Comparison of ENCODE assay signal across 8 cellular contexts in the genomic region with DNA sequence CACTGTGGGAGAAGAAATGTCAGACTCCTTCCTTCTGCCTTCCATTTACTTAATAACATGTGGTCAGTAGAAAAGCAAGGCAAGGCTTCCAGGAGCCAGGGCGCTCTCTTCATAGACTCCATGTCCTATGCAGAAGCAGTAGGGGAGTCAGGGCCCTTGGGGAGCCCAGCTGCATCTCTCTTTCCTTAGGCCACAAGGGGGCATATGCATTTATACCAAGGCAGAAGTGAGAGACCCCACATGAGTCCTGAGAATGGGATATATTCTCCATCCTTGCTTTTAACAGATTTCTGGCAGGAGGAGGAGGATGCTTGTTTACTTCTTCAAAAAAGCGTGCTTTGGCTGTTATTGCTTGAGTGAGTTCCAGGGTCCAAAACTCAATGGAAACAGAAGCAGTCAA.
DNase-seq lines count a peak whose midpoint lies in the region; ATAC-seq and TF ChIP-seq lines count a peak whose summit lies in the region.

No MANE protein-coding gene starts in this region.

- H3K79me2 ChIP-seq in KMS-11 (ENCODE audit: insufficient read depth, low read depth) = no peaks in the 10 kb centered on the region

- H3K36me3 ChIP-seq in KMS-11 (ENCODE audit: insufficient read depth) (no peaks in the 10 kb centered on the region), stomach (peaks cover 0 to under 1% (median 0%) of the 10 kb centered on the region in 4 donors)

- intact Hi-C loops in stomach (cut with DNase I; ENCODE audit: low total_unique reads) = no loop called here

- H3K27me3 ChIP-seq in KMS-11 (ENCODE audit: insufficient read depth, low read depth) (no peaks in the 10 kb centered on the region), stomach (no peaks in the 10 kb centered on the region)

- TF ChIP-seq EP300 in stomach (IDR thresholded peaks at IDR 0.05) = no peak

- H3K4me2 ChIP-seq in KMS-11 = no peak overlapping the region

- H3K9ac ChIP-seq in KMS-11 = no peak overlapping the region

- no peak for DNase-seq in AG04449 (ENCODE audit: low read depth, low spot score)
- peak; percentile 18 for DNase-seq in activated naive CD4-positive, alpha-beta T cell treated with anti-CD3 and anti-CD28 coated beads, Interleukin-2, amount 50 U/mL, for 16 hours
- peak; percentile 60 for DNase-seq in iPS-NIHi11 (ENCODE audit: low spot score)
- DNase-seq in stomach = no peak
- DNase-seq in NCI-H2196 (lab: John Stamatoyannopoulos, UW; ENCODE audit: unreplicated experiment) = no peak

- H3K9me3 ChIP-seq in stomach = no peaks in the 10 kb centered on the region

- no peak overlapping the region for H3K27ac ChIP-seq in KMS-11
- H3K27ac ChIP-seq in stomach = no peak overlapping the region

- WGBS in stomach, 5 donors = 75 to 86% (median 78%) methylated on average over 2 of the region's 2 CpGs

- TF ChIP-seq POLR2A in stomach (IDR thresholded peaks at IDR 0.05) = no peak

- peak; percentile 4 for TF ChIP-seq CTCF in AG04449 (IDR thresholded peaks at IDR 0.05; ENCODE audit: insufficient read depth, low read length, missing control alignments)
- TF ChIP-seq CTCF in KMS-11 (conservative IDR thresholded peaks at IDR 0.05; ENCODE audit: low read depth, low read length) = peak; percentile 54
- TF ChIP-seq CTCF in stomach (IDR thresholded peaks at IDR 0.05) = peak in 4 of 7 experiments; percentile 15 to 39 (median 26)

- H2AFZ ChIP-seq in KMS-11 (ENCODE audit: low read depth) = no peak overlapping the region

- H4K20me1 ChIP-seq in KMS-11 (ENCODE audit: insufficient read depth) = no peaks in the 10 kb centered on the region

- H3K4me1 ChIP-seq in KMS-11 (ENCODE audit: low read depth, poor library complexity, severe bottlenecking) (no peaks in the 10 kb centered on the region), stomach (no peaks in the 10 kb centered on the region)

- ATAC-seq in GM18867 (IDR thresholded peaks at IDR 0.05; ENCODE audit: unreplicated experiment) (peak; percentile 83), GM21360 (IDR thresholded peaks at IDR 0.05; ENCODE audit: unreplicated experiment) (no peak)

- no peak overlapping the region for H3K4me3 ChIP-seq in AG04449 (ENCODE audit: low read depth, low read length)
- H3K4me3 ChIP-seq in KMS-11 (IDR thresholded peaks at IDR 0.05; ENCODE audit: insufficient read depth, low read depth, low read length) = no peak overlapping the region
- H3K4me3 ChIP-seq in stomach = no peak overlapping the region

- POLR2A ChIA-PET in AG04449 (lab: Yijun Ruan, JAX) = no interaction called here

- CTCF ChIA-PET in AG04449 (lab: Yijun Ruan, JAX) = interaction anchor here (0.5 to 2.1 kb wide), 3 partner anchors 9 to 272 kb away, joined by 3 to 9 read pairs (median 4); no protein-coding TSS in a partner anchor

Comparison
In these comparisons a context has a peak if more than half of its experiments do, and no peak if none do; other contexts are left out.
1. DNase-seq: peak in activated naive CD4-positive, alpha-beta T cell treated with anti-CD3 and anti-CD28 coated beads, Interleukin-2, amount 50 U/mL, for 16 hours (single experiment) and iPS-NIHi11 (single experiment); none in AG04449 (single experiment), stomach (single experiment) and NCI-H2196 (single experiment).
2. CTCF ChIP-seq: peak in every context shown above with its lines; median percentile 54 in KMS-11; 26 in stomach; 4 in AG04449.